8 cellular contexts compared by ENCODE assay signal in the genomic region with DNA sequence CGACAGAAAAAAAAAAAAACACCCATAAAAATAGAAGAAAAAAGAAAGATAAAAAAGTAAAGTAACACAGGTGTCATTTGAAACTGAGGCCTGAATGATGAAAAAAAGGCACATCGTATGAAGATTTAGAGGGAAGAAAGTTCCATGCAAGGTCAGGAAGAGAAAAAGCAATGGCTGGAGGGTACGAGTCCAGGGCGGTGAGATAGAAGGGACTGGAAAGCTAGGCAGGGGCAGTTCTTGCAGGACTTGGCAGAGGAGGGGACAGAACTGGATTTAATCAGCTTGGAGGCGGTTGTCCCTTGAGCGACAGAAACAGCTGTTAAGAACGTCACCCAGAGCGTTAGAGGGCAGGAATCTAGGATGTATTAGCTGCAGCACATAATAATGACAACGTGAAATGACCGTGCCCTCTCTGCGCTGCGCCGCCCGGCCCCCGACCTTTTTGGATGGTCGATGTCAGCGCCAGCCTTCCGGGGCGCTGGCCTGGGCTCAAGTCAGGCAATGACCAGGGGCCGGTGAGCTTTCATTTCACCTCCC. TPM values are rescaled to one million over a fixed set of nuclear protein-coding genes. Genes with fewer than 3 reads are reported as not detected.
DNase-seq lines count a peak whose midpoint lies in the region; ATAC-seq, FAIRE-seq and TF ChIP-seq lines count a peak whose summit lies in the region.

No MANE protein-coding gene starts in this region.

- H3K4me3 Mint-ChIP-seq in T-helper 1 cell treated with Interleukin-12 subunit alpha and Interleukin-12 subunit beta and Interleukin-4 antibody, amounts not matched to agents 30 μg/mL and 1 μg/mL, for 36 hours, result peak overlapping the region; percentile 90
- H3K4me3 Mint-ChIP-seq in mesothelial cell of epicardium, result peak overlapping the region; percentile 91

- H3F3A ChIP-seq in DOHH2 (ENCODE audit: control insufficient read depth, insufficient read depth), result peaks cover 4% of the 10 kb centered on the region; the same call in 1 of the 2 replicates

- H3K9ac ChIP-seq in endocrine pancreas (ENCODE audit: control insufficient read depth, insufficient read depth, low read length), result peak overlapping the region; percentile 65

- TF ChIP-seq CTCF in DOHH2 (IDR thresholded peaks at IDR 0.05; ENCODE audit: low read depth, low read length, poor library complexity, severe bottlenecking) (no peak), mesothelial cell of epicardium (IDR thresholded peaks at IDR 0.05; ENCODE audit: unreplicated experiment) (no peak)

- H3K79me2 ChIP-seq in DOHH2 (ENCODE audit: control insufficient read depth, low read length), result peaks cover 20% of the 10 kb centered on the region

- DNase-seq in HTR-8/SVneo (ENCODE audit: insufficient read length, low spot score), result peak; percentile 41
- DNase-seq in mesothelial cell of epicardium (ENCODE audit: low spot score in 2 of 2, unreplicated experiment in 2 of 2), result peak in 1 of 2 experiments; percentile 44
- DNase-seq in urothelium cell line (ENCODE audit: low spot score), result peak; percentile 28
- no peak for DNase-seq in stimulated activated CD4-positive, alpha-beta T cell treated with anti-CD3 and anti-CD28 coated beads, Interleukin-4, amount 100 ng/mL, for 4 hours

- H3K4me2 ChIP-seq in DOHH2 (ENCODE audit: low read length), result peak overlapping the region; percentile 84

- no peaks in the 10 kb centered on the region for H3K9me2 ChIP-seq in DOHH2 (replicated peaks; ENCODE audit: control insufficient read depth, low read length)

- no peak for FAIRE-seq in HTR-8/SVneo (lab: Jason Lieb, UNC)
- FAIRE-seq in urothelium cell line (lab: Jason Lieb, UNC), result no peak

- H3K4me1 ChIP-seq in DOHH2 (ENCODE audit: control insufficient read depth, low read length), result peaks cover 35% of the 10 kb centered on the region
- H3K4me1 ChIP-seq in endocrine pancreas (ENCODE audit: control insufficient read depth, insufficient read depth, low read length), result no peaks in the 10 kb centered on the region

- H4K20me1 ChIP-seq in DOHH2 (ENCODE audit: control insufficient read depth, insufficient read depth, low read depth, low read length), result no peaks in the 10 kb centered on the region

- peak overlapping the region; percentile 14; the same call in 1 of the 2 replicates for H3K27ac ChIP-seq in DOHH2 (ENCODE audit: low read depth, low read length)

- peak overlapping the region; percentile 92 for H3K27ac Mint-ChIP-seq in T-helper 1 cell treated with Interleukin-12 subunit alpha and Interleukin-12 subunit beta and Interleukin-4 antibody, amounts not matched to agents 30 μg/mL and 1 μg/mL, for 36 hours
- H3K27ac Mint-ChIP-seq in mesothelial cell of epicardium, result peak overlapping the region; percentile 91

- H3K36me3 ChIP-seq in DOHH2 (ENCODE audit: control insufficient read depth, low read length) (no peaks in the 10 kb centered on the region), endocrine pancreas (ENCODE audit: control insufficient read depth, insufficient read depth, low read length) (no peaks in the 10 kb centered on the region)

- H3K9me3 Mint-ChIP-seq in T-helper 1 cell treated with Interleukin-12 subunit alpha and Interleukin-12 subunit beta and Interleukin-4 antibody, amounts not matched to agents 30 μg/mL and 1 μg/mL, for 36 hours, result no peaks in the 10 kb centered on the region
- H3K9me3 Mint-ChIP-seq in mesothelial cell of epicardium, result no peaks in the 10 kb centered on the region

- H3K36me3 Mint-ChIP-seq in T-helper 1 cell treated with Interleukin-12 subunit alpha and Interleukin-12 subunit beta and Interleukin-4 antibody, amounts not matched to agents 30 μg/mL and 1 μg/mL, for 36 hours (ENCODE audit: low read depth), result peaks cover 1% of the 10 kb centered on the region
- no peaks in the 10 kb centered on the region for H3K36me3 Mint-ChIP-seq in mesothelial cell of epicardium

- H3K4me3 ChIP-seq in DOHH2 (ENCODE audit: low read length), result peak overlapping the region; percentile 95
- H3K4me3 ChIP-seq in endocrine pancreas (ENCODE audit: control insufficient read depth, insufficient read depth, low read length), result peak overlapping the region; percentile 89

- H3K9me3 ChIP-seq in DOHH2 (ENCODE audit: control insufficient read depth, insufficient read depth, low read length) (no peaks in the 10 kb centered on the region), endocrine pancreas (ENCODE audit: control insufficient read depth, low read length) (no peaks in the 10 kb centered on the region)

- H3K27me3 Mint-ChIP-seq in T-helper 1 cell treated with Interleukin-12 subunit alpha and Interleukin-12 subunit beta and Interleukin-4 antibody, amounts not matched to agents 30 μg/mL and 1 μg/mL, for 36 hours (ENCODE audit: low read depth), result peaks cover 4% of the 10 kb centered on the region
- no peaks in the 10 kb centered on the region for H3K27me3 Mint-ChIP-seq in mesothelial cell of epicardium (ENCODE audit: low read depth)

- H3K27me3 ChIP-seq in DOHH2 (ENCODE audit: control insufficient read depth, low read length) (no peaks in the 10 kb centered on the region), endocrine pancreas (ENCODE audit: control insufficient read depth, insufficient read depth, low read length) (no peaks in the 10 kb centered on the region)

- ATAC-seq in GM21390 (IDR thresholded peaks at IDR 0.05; ENCODE audit: unreplicated experiment), result peak; percentile 39

- peaks cover 16% of the 10 kb centered on the region for H3K4me1 Mint-ChIP-seq in T-helper 1 cell treated with Interleukin-12 subunit alpha and Interleukin-12 subunit beta and Interleukin-4 antibody, amounts not matched to agents 30 μg/mL and 1 μg/mL, for 36 hours (ENCODE audit: low read depth)
- peaks cover 15% of the 10 kb centered on the region for H3K4me1 Mint-ChIP-seq in mesothelial cell of epicardium

RNA-seq across cellular contexts. Expression of gene TMEM120B, which starts 0.6 kb away (rescaled TPM):
- total RNA-seq in mesothelial cell of epicardium, result 22.3 to 22.8 TPM (median 22.4 TPM) in 3 replicates

RNA-seq across cellular contexts. Expression of gene MORN3, which starts 42.5 kb away (rescaled TPM):
- total RNA-seq in mesothelial cell of epicardium, result 0.69 to 1.2 TPM (median 0.99 TPM) in 3 replicates

Comparison
In these comparisons a context has a peak if more than half of its experiments do, and no peak if none do; other contexts are left out.
1. DNase-seq: peak in HTR-8/SVneo (single experiment) and urothelium cell line (single experiment); none in stimulated activated CD4-positive, alpha-beta T cell treated with anti-CD3 and anti-CD28 coated beads, Interleukin-4, amount 100 ng/mL, for 4 hours (0 of 2).